In the genomic region with DNA sequence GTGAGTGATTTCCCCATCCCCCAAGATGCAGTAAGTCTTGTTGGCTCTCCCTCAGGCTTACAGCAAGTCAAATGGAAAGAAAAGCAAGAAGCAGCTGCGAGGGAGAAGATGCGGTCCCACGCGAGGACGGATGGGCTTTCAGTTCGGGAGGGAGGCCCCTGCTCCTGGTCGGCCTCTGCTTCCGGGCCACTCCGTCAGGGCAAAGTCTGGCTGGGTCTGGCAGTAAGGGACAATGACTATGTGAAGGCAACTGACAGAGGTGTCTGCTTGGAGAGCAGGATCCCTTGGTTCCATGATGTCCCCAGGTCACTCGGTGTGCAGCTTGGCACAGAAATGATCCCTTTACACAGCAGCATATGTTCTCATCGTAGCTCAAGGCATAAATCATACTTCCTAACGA, we compare ENCODE assay signal across 24 cellular contexts.
A peak's percentile ranks its signal among the peaks of the same experiment; 100 is the strongest.
DNase-seq lines count a peak whose midpoint lies in the region; ATAC-seq lines count a peak whose summit lies in the region.
"Had no signal": no experiment of that assay in that cellular context is flagged by ENCODE, and none has a peak within 500 bp of the region (broad histone marks: within the 10 kb centered on the region; RNA-seq: fewer than 3 reads in every experiment).

No MANE protein-coding gene starts in this region.

- no peak overlapping the region for H2BK120ac ChIP-seq in neuronal stem cell (ENCODE audit: low read depth, low read length)

- no peak overlapping the region for H2AFZ ChIP-seq in neuronal stem cell (ENCODE audit: low read length)

- H3K27me3 ChIP-seq in neuronal stem cell (ENCODE audit: control insufficient read depth in 3 of 3, insufficient read depth in 3 of 3, low read depth in 1 of 3, low read length in 3 of 3), result no peaks in the 10 kb centered on the region
- H3K27me3 ChIP-seq: BE2C; BLaER1 treated with 17β-estradiol and CSF1 and Interleukin-3, amounts not matched to agents 10 nM and 100 nM had no signal

- no peak overlapping the region for H4K91ac ChIP-seq in neuronal stem cell (ENCODE audit: low read depth, low read length, poor library complexity)

- H3K4me1 ChIP-seq in neuronal stem cell (ENCODE audit: control insufficient read depth in 2 of 2, insufficient read depth in 1 of 2, low read depth in 1 of 2, low read length in 2 of 2), result no peaks in the 10 kb centered on the region
- H3K4me1 ChIP-seq: A549, HAP-1 had no signal

- H3K4me2 ChIP-seq in neuronal stem cell (ENCODE audit: insufficient read depth, low read length, poor library complexity, severe bottlenecking), result no peak overlapping the region
- H3K4me2 ChIP-seq: A549 had no signal

- H3K79me1 ChIP-seq in neuronal stem cell (ENCODE audit: low read depth, low read length), result no peaks in the 10 kb centered on the region

- intact Hi-C loops in activated CD4-positive, alpha-beta T cell treated with anti-CD3 and anti-CD28 coated beads, Interleukin-2, amount 10 ng/mL, durations not matched to agents 24 days and 14 days (cut with micrococcal nuclease), result no loop called here

- no peak overlapping the region for H3K14ac ChIP-seq in neuronal stem cell (ENCODE audit: low read length)

- H3K4me3 ChIP-seq in neuronal stem cell (ENCODE audit: low read length in 2 of 2), result no peak overlapping the region
- H3K4me3 ChIP-seq: A549; BLaER1 treated with 17β-estradiol and CSF1 and Interleukin-3, amounts not matched to agents 10 nM and 100 nM; GM12878; HAP-1 had no signal

- peaks cover 5% of the 10 kb centered on the region for H3K27me3 Mint-ChIP-seq in activated CD4-positive, alpha-beta T cell treated with anti-CD3 and anti-CD28 coated beads, Interleukin-2, amount 10 ng/mL, durations not matched to agents 24 days and 14 days
- H3K27me3 Mint-ChIP-seq: CD4-positive, alpha-beta T cell had no signal

- no peak overlapping the region for H3K27ac ChIP-seq in neuronal stem cell (replicated peaks; ENCODE audit: low read length)
- H3K27ac ChIP-seq: 22Rv1; A549; BLaER1 treated with 17β-estradiol and CSF1 and Interleukin-3, amounts not matched to agents 10 nM and 100 nM had no signal

- H4K8ac ChIP-seq in neuronal stem cell (ENCODE audit: low read depth, low read length), result peak overlapping the region; percentile 54

- H3K27ac Mint-ChIP-seq in activated CD4-positive, alpha-beta T cell treated with anti-CD3 and anti-CD28 coated beads, Interleukin-2, amount 10 ng/mL, durations not matched to agents 24 days and 14 days, result no peak overlapping the region
- H3K27ac Mint-ChIP-seq: CD14-positive monocyte; CD4-positive, alpha-beta T cell; HFFc6 had no signal

- H3K4me1 Mint-ChIP-seq in activated CD4-positive, alpha-beta T cell treated with anti-CD3 and anti-CD28 coated beads, Interleukin-2, amount 10 ng/mL, durations not matched to agents 24 days and 14 days, result no peaks in the 10 kb centered on the region
- H3K4me1 Mint-ChIP-seq: CD14-positive monocyte; CD8-positive, alpha-beta memory T cell had no signal

- H3K4ac ChIP-seq in neuronal stem cell (ENCODE audit: low read length), result no peak overlapping the region

- H2BK5ac ChIP-seq in neuronal stem cell (ENCODE audit: low read length), result no peak overlapping the region

- no peaks in the 10 kb centered on the region for H3K36me3 ChIP-seq in neuronal stem cell (replicated peaks in 1 of 2; ENCODE audit: control insufficient read depth in 2 of 2, insufficient read depth in 2 of 2, low read length in 2 of 2)
- H3K36me3 ChIP-seq: BE2C; BLaER1 treated with 17β-estradiol and CSF1 and Interleukin-3, amounts not matched to agents 10 nM and 100 nM; HAP-1 had no signal

- H2BK12ac ChIP-seq in neuronal stem cell (ENCODE audit: low read length), result no peak overlapping the region

- H3K9me3 ChIP-seq in neuronal stem cell (replicated peaks in 1 of 2; ENCODE audit: control insufficient read depth in 2 of 2, insufficient read depth in 1 of 2, low read depth in 1 of 2, low read length in 2 of 2), result no peaks in the 10 kb centered on the region
- H3K9me3 ChIP-seq: BE2C, HAP-1 had no signal

- no peaks in the 10 kb centered on the region for H3K9me3 Mint-ChIP-seq in activated CD4-positive, alpha-beta T cell treated with anti-CD3 and anti-CD28 coated beads, Interleukin-2, amount 10 ng/mL, durations not matched to agents 24 days and 14 days
- H3K9me3 Mint-ChIP-seq: CD4-positive, alpha-beta T cell; CD8-positive, alpha-beta memory T cell; HFFc6 had no signal

- no peak overlapping the region for H3K9ac ChIP-seq in neuronal stem cell (ENCODE audit: low read depth, low read length, poor library complexity)
- H3K9ac ChIP-seq: BLaER1 treated with 17β-estradiol and CSF1 and Interleukin-3, amounts not matched to agents 10 nM and 100 nM had no signal

- peak; percentile 48 for DNase-seq in activated CD4-positive, alpha-beta T cell treated with anti-CD3 and anti-CD28 coated beads, Interleukin-2, amount 10 ng/mL, durations not matched to agents 24 days and 14 days
- DNase-seq in activated CD4-positive, alpha-beta T cell treated with anti-CD3 and anti-CD28 coated beads, Interleukin-2, amount 50 U/mL, for 4 hours, result no peak
- DNase-seq in iPS-NIHi7 (ENCODE audit: extremely low spot score) (peak; percentile 5), neuronal stem cell (ENCODE audit: low spot score) (no peak), nucleus accumbens (lab: John Stamatoyannopoulos, UW) (no peak)
- DNase-seq: ACHN; AML-193; BE2C; CD4-positive, alpha-beta T cell; CD8-positive, alpha-beta memory T cell; DMS 273 treated with DMSO at 0.1 percent for 48 hours; DMS79; EL; GDM1; GOT3; HFFc6 had no signal

- WGBS in neuronal stem cell (ENCODE audit: extremely low coverage in 2 of 2, insufficient read length in 2 of 2, insufficient replicate concordance in 1 of 2), 2 donors, result no CpG with 5 or more reads among the region's 12 CpGs

- no peak overlapping the region for H3K4me3 Mint-ChIP-seq in activated CD4-positive, alpha-beta T cell treated with anti-CD3 and anti-CD28 coated beads, Interleukin-2, amount 10 ng/mL, durations not matched to agents 24 days and 14 days
- H3K4me3 Mint-ChIP-seq: CD14-positive monocyte; CD4-positive, alpha-beta T cell; CD8-positive, alpha-beta memory T cell; HFFc6 had no signal

- peak overlapping the region; percentile 37 for H2AK5ac ChIP-seq in neuronal stem cell (ENCODE audit: low read depth, low read length)

- no peak overlapping the region for H2BK15ac ChIP-seq in neuronal stem cell (ENCODE audit: low read length)

- no peaks in the 10 kb centered on the region for H3K36me3 Mint-ChIP-seq in activated CD4-positive, alpha-beta T cell treated with anti-CD3 and anti-CD28 coated beads, Interleukin-2, amount 10 ng/mL, durations not matched to agents 24 days and 14 days (ENCODE audit: low read depth)
- H3K36me3 Mint-ChIP-seq: CD14-positive monocyte; CD8-positive, alpha-beta memory T cell had no signal

- ATAC-seq in HG02588 (IDR thresholded peaks at IDR 0.05; ENCODE audit: unreplicated experiment), result no peak
- ATAC-seq in GM21619 (IDR thresholded peaks at IDR 0.05; ENCODE audit: unreplicated experiment), result no peak
- ATAC-seq: A549, GM12878 had no signal

- no peak overlapping the region for H3K23ac ChIP-seq in neuronal stem cell (ENCODE audit: low read depth, low read length, poor library complexity)

- no peak overlapping the region for H3K18ac ChIP-seq in neuronal stem cell (ENCODE audit: low read length)

Comparison
In these comparisons a context has a peak if more than half of its experiments do, and no peak if none do; other contexts are left out.
1. DNase-seq: peak in activated CD4-positive, alpha-beta T cell treated with anti-CD3 and anti-CD28 coated beads, Interleukin-2, amount 10 ng/mL, durations not matched to agents 24 days and 14 days (single experiment) and iPS-NIHi7 (single experiment); none in activated CD4-positive, alpha-beta T cell treated with anti-CD3 and anti-CD28 coated beads, Interleukin-2, amount 50 U/mL, for 4 hours (0 of 2), neuronal stem cell (single experiment) and nucleus accumbens (0 of 56).